Comparison of ENCODE assay signal across 8 cellular contexts in genomic region chr19:45523642-45524256, GRCh38. TPM values are rescaled to one million over a fixed set of nuclear protein-coding genes. Genes with fewer than 3 reads are reported as not detected.
DNase-seq lines count a peak whose midpoint lies in the region; ATAC-seq and TF ChIP-seq lines count a peak whose summit lies in the region.

No MANE protein-coding gene starts in this region.

- TF ChIP-seq CTCF in liver (IDR thresholded peaks at IDR 0.05; ENCODE audit: low read depth, low read length, missing input control): peak; percentile 95

- no peaks in the 10 kb centered on the region for H3K27me3 ChIP-seq in liver (ENCODE audit: control insufficient read depth in 4 of 4, insufficient read depth in 4 of 4, low read length in 3 of 4)

- no peaks in the 10 kb centered on the region for H3K9me3 ChIP-seq in liver (ENCODE audit: control insufficient read depth in 4 of 4, low read length in 3 of 4)

- peaks cover 1 to 23% (median 11%) of the 10 kb centered on the region in 4 donors for H3K36me3 ChIP-seq in liver (ENCODE audit: control insufficient read depth in 4 of 4, insufficient read depth in 3 of 4, low read depth in 1 of 4, low read length in 3 of 4)

- peak; percentile 96 for TF ChIP-seq RAD21 in liver (IDR thresholded peaks at IDR 0.05)

- no peak overlapping the region for H3K4me3 ChIP-seq in liver (ENCODE audit: low read depth in 1 of 3, low read length in 3 of 3)

- 70% methylated on average over 9 of the region's 9 CpGs for WGBS in liver

- peaks cover 3 to 18% (median 9%) of the 10 kb centered on the region in 4 donors for H3K4me1 ChIP-seq in liver (ENCODE audit: control insufficient read depth in 4 of 4, insufficient read depth in 4 of 4, low read length in 3 of 4)

- peak; percentile 64 for ATAC-seq in GM19043 (IDR thresholded peaks at IDR 0.05; ENCODE audit: low read depth, unreplicated experiment)

- DNase-seq in AML-193 (lab: John Stamatoyannopoulos, UW): peak; percentile 79 to 84
- peak; percentile 77 for DNase-seq in HPDE6-E6E7 (ENCODE audit: extremely low spot score)
- DNase-seq in NCI-H774 (lab: John Stamatoyannopoulos, UW): peak; percentile 79
- DNase-seq in activated CD4-positive, alpha-beta T cell treated with anti-CD3 and anti-CD28 coated beads, Interleukin-2, amount 50 U/mL, for 1 hour: peak; percentile 67
- peak; percentile 81 for DNase-seq in dedifferentiated amniotic fluid mesenchymal stem cell (ENCODE audit: extremely low spot score)
- peak; percentile 57 to 64 for DNase-seq in stimulated activated CD4-positive, alpha-beta T cell treated with anti-CD3 and anti-CD28 coated beads, Interleukin-4, amount 100 ng/mL, for 48 hours (ENCODE audit: low read depth in 2 of 2)

- H3K9ac ChIP-seq in liver (ENCODE audit: low read depth in 1 of 2, low read length in 2 of 2): no peak overlapping the region

- H3K27ac ChIP-seq in liver (ENCODE audit: low read depth in 1 of 2, low read length in 2 of 2): no peak overlapping the region

TF ChIP-seq in liver, 16 proteins besides CTCF, POLR2A, EP300 and RAD21:
- no peak for TF ChIP-seq ATF3 (IDR thresholded peaks at IDR 0.05)
- no peak for TF ChIP-seq SP1 (IDR thresholded peaks at IDR 0.05)
- no peak for TF ChIP-seq MAX (IDR thresholded peaks at IDR 0.05)
- TF ChIP-seq HNF4A (conservative IDR thresholded peaks at IDR 0.05): no peak
- no peak for TF ChIP-seq FOXA1 (IDR thresholded peaks at IDR 0.05)
- no peak for TF ChIP-seq HNF4G (IDR thresholded peaks at IDR 0.05)
- peak; percentile 18 for TF ChIP-seq YY1 (IDR thresholded peaks at IDR 0.05)
- no peak for TF ChIP-seq TAF1 (conservative IDR thresholded peaks at IDR 0.05)
- no peak for TF ChIP-seq GABPA (IDR thresholded peaks at IDR 0.05 in 1 of 2, conservative IDR thresholded peaks at IDR 0.05 in 1 of 2)
- TF ChIP-seq RXRA (IDR thresholded peaks at IDR 0.05): peak in 1 of 2 donors; percentile 23

RNA-seq across cellular contexts. Expression of gene VASP, which starts 16.5 kb away (rescaled TPM):
- 10 to 100 TPM; 20.2 to 29.1 TPM for total RNA-seq in liver
- polyA plus RNA-seq in liver: 10 to 100 TPM in 1 of 2 donors, 1 to 10 TPM in 1; 7.3 to 25.3 TPM

RNA-seq across cellular contexts. Expression of gene PPM1N, which starts 25.5 kb away (rescaled TPM):
- 1 to 10 TPM in 1 of 2 donors, under 1 TPM in 1; 0.17 to 1.5 TPM for total RNA-seq in liver
- polyA plus RNA-seq in liver: under 1 TPM; 0.45 to 0.49 TPM

RNA-seq across cellular contexts. Expression of gene RTN2, which starts 26.9 kb away (rescaled TPM):
- total RNA-seq in liver: 1 to 10 TPM; 1.0 to 1.6 TPM
- polyA plus RNA-seq in liver: 1 to 10 TPM; 1.3 to 3.5 TPM

RNA-seq across cellular contexts. Expression of gene FOSB, which starts 56.0 kb away (rescaled TPM):
- 1 to 10 TPM in 1 of 2 donors, under 1 TPM in 1; 0.28 to 1.3 TPM for total RNA-seq in liver
- under 1 TPM; 0.18 to 0.51 TPM for polyA plus RNA-seq in liver
